In genomic region chr2:39142012-39142346, GRCh38 we compare ENCODE assay signal across 1 cellular context.
TF ChIP-seq lines count a peak whose summit lies in the region.

No MANE protein-coding gene starts in this region.

TF ChIP-seq in K562, 482 proteins besides CTCF, POLR2A, EP300 and RAD21 (continued from another document and continues in another):
- TF ChIP-seq, protein P1, sequence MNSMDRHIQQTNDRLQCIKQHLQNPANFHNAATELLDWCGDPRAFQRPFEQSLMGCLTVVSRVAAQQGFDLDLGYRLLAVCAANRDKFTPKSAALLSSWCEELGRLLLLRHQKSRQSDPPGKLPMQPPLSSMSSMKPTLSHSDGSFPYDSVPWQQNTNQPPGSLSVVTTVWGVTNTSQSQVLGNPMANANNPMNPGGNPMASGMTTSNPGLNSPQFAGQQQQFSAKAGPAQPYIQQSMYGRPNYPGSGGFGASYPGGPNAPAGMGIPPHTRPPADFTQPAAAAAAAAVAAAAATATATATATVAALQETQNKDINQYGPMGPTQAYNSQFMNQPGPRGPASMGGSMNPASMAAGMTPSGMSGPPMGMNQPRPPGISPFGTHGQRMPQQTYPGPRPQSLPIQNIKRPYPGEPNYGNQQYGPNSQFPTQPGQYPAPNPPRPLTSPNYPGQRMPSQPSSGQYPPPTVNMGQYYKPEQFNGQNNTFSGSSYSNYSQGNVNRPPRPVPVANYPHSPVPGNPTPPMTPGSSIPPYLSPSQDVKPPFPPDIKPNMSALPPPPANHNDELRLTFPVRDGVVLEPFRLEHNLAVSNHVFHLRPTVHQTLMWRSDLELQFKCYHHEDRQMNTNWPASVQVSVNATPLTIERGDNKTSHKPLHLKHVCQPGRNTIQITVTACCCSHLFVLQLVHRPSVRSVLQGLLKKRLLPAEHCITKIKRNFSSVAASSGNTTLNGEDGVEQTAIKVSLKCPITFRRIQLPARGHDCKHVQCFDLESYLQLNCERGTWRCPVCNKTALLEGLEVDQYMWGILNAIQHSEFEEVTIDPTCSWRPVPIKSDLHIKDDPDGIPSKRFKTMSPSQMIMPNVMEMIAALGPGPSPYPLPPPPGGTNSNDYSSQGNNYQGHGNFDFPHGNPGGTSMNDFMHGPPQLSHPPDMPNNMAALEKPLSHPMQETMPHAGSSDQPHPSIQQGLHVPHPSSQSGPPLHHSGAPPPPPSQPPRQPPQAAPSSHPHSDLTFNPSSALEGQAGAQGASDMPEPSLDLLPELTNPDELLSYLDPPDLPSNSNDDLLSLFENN (IDR thresholded peaks at IDR 0.05; ENCODE audit: low read depth in 2 of 2, low read length in 2 of 2) = peak in 1 of 2 experiments; percentile 42; a peak in 1 of 4 replicates
- TF ChIP-seq ZBTB2 (IDR thresholded peaks at IDR 0.05) (no peak), UBTF (IDR thresholded peaks at IDR 0.05; ENCODE audit: borderline replicate concordance in 1 of 2, low read depth in 2 of 2, low read length in 2 of 2) (no peak), NEUROD1 (IDR thresholded peaks at IDR 0.05; ENCODE audit: borderline replicate concordance, low read depth, low read length, partially characterized antibody) (peak; percentile 27), CHCHD3 (CRISPR knock-in tag; IDR thresholded peaks at IDR 0.05) (no peak), ADNP (tag; IDR thresholded peaks at IDR 0.05) (no peak), TCF3 (CRISPR knock-in tag; IDR thresholded peaks at IDR 0.05) (peak; percentile 52; the same call in 1 of the 2 replicates), ZNF778 (CRISPR knock-in tag; IDR thresholded peaks at IDR 0.05) (no peak), ZFP91 (CRISPR knock-in tag; IDR thresholded peaks at IDR 0.05) (no peak), ZFP36 (IDR thresholded peaks at IDR 0.05; ENCODE audit: low read depth, low read length, partially characterized antibody) (no peak), SLC30A9 (CRISPR knock-in tag; IDR thresholded peaks at IDR 0.05) (no peak), HDAC1 (IDR thresholded peaks at IDR 0.05) (peak in 1 of 2 experiments; percentile 59; a peak in 1 of 4 replicates), TSC22D4 (tag; IDR thresholded peaks at IDR 0.05) (no peak), ZNF280B (CRISPR knock-in tag; IDR thresholded peaks at IDR 0.05) (no peak), POU5F1 (IDR thresholded peaks at IDR 0.05; ENCODE audit: borderline replicate concordance, low read depth, low read length, partially characterized antibody) (no peak), MTA2 (IDR thresholded peaks at IDR 0.05; ENCODE audit: low read depth) (0 out of 2 replicates have a peak, but pooled peaks have one; percentile 8), SMARCE1 (IDR thresholded peaks at IDR 0.05) (peak; percentile 49; the same call in 1 of the 2 replicates), THRAP3 (IDR thresholded peaks at IDR 0.05; ENCODE audit: borderline replicate concordance) (no peak), SMARCB1 (IDR thresholded peaks at IDR 0.05; ENCODE audit: insufficient read length, low read depth) (no peak), ZNF644 (tag; IDR thresholded peaks at IDR 0.05; ENCODE audit: low read depth) (no peak), ZKSCAN3 (CRISPR knock-in tag; IDR thresholded peaks at IDR 0.05) (no peak), ETS2 (tag; IDR thresholded peaks at IDR 0.05; ENCODE audit: borderline replicate concordance, poor library complexity, severe bottlenecking) (no peak), ERF (CRISPR knock-in tag; IDR thresholded peaks at IDR 0.05) (no peak), EP400 (IDR thresholded peaks at IDR 0.05) (peak; percentile 25; the same call in 1 of the 2 replicates), ETV1 (tag; conservative IDR thresholded peaks at IDR 0.05; ENCODE audit: low read depth) (no peak), NFYB (IDR thresholded peaks at IDR 0.05; ENCODE audit: extremely low read depth, insufficient read length) (no peak), ZC3H8 (IDR thresholded peaks at IDR 0.05) (no peak), ZBTB43 (CRISPR knock-in tag; IDR thresholded peaks at IDR 0.05) (no peak), ZBTB26 (CRISPR knock-in tag; IDR thresholded peaks at IDR 0.05) (no peak), ZNF184 (CRISPR knock-in tag; IDR thresholded peaks at IDR 0.05) (no peak), ZNF589 (CRISPR knock-in tag; IDR thresholded peaks at IDR 0.05; ENCODE audit: low read depth) (0 out of 2 replicates have a peak, but pooled peaks have one; percentile 41), ZFP1 (CRISPR knock-in tag; IDR thresholded peaks at IDR 0.05) (no peak), ZNF740 (CRISPR knock-in tag; IDR thresholded peaks at IDR 0.05) (no peak), ZNF740 (tag; IDR thresholded peaks at IDR 0.05) (no peak), ZNF507 (tag; conservative IDR thresholded peaks at IDR 0.05) (no peak), MEIS2 (IDR thresholded peaks at IDR 0.05; ENCODE audit: partially characterized antibody) (peak; percentile 18), PREB (CRISPR knock-in tag; IDR thresholded peaks at IDR 0.05) (no peak), BRF1 (IDR thresholded peaks at IDR 0.05; ENCODE audit: borderline replicate concordance, extremely low read depth, insufficient read length) (no peak)
- TF ChIP-seq, protein P2, sequence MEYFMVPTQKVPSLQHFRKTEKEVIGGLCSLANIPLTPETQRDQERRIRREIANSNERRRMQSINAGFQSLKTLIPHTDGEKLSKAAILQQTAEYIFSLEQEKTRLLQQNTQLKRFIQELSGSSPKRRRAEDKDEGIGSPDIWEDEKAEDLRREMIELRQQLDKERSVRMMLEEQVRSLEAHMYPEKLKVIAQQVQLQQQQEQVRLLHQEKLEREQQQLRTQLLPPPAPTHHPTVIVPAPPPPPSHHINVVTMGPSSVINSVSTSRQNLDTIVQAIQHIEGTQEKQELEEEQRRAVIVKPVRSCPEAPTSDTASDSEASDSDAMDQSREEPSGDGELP (CRISPR knock-in tag; IDR thresholded peaks at IDR 0.05; ENCODE audit: borderline replicate concordance) = no peak
- TF ChIP-seq, protein P3, sequence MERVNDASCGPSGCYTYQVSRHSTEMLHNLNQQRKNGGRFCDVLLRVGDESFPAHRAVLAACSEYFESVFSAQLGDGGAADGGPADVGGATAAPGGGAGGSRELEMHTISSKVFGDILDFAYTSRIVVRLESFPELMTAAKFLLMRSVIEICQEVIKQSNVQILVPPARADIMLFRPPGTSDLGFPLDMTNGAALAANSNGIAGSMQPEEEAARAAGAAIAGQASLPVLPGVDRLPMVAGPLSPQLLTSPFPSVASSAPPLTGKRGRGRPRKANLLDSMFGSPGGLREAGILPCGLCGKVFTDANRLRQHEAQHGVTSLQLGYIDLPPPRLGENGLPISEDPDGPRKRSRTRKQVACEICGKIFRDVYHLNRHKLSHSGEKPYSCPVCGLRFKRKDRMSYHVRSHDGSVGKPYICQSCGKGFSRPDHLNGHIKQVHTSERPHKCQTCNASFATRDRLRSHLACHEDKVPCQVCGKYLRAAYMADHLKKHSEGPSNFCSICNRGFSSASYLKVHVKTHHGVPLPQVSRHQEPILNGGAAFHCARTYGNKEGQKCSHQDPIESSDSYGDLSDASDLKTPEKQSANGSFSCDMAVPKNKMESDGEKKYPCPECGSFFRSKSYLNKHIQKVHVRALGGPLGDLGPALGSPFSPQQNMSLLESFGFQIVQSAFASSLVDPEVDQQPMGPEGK (CRISPR knock-in tag; IDR thresholded peaks at IDR 0.05; ENCODE audit: borderline replicate concordance) = no peak
- TF ChIP-seq, protein P4, sequence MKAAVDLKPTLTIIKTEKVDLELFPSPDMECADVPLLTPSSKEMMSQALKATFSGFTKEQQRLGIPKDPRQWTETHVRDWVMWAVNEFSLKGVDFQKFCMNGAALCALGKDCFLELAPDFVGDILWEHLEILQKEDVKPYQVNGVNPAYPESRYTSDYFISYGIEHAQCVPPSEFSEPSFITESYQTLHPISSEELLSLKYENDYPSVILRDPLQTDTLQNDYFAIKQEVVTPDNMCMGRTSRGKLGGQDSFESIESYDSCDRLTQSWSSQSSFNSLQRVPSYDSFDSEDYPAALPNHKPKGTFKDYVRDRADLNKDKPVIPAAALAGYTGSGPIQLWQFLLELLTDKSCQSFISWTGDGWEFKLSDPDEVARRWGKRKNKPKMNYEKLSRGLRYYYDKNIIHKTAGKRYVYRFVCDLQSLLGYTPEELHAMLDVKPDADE (conservative IDR thresholded peaks at IDR 0.05; ENCODE audit: control insufficient read depth, low read depth, low read length) = no peak
